Comparison of ENCODE assay signal across 15 cellular contexts in genomic region chr13:106417467-106418110, GRCh38.
A peak's percentile ranks its signal among the peaks of the same experiment; 100 is the strongest.
DNase-seq lines count a peak whose midpoint lies in the region; ATAC-seq lines count a peak whose summit lies in the region.
"Had no signal": no experiment of that assay in that cellular context is flagged by ENCODE, and none has a peak within 500 bp of the region (broad histone marks: within the 10 kb centered on the region; RNA-seq: fewer than 3 reads in every experiment).

No MANE protein-coding gene starts in this region.

- no peak for ATAC-seq in activated naive CD8-positive, alpha-beta T cell treated with anti-CD3 and anti-CD28 coated beads, Interleukin-2, amount 50 U/mL, for 24 hours
- ATAC-seq in left colon, result peak; percentile 77
- no peak for ATAC-seq in stimulated activated naive B cell treated with anti-CD40 and anti-IgM and Interleukin-4, amounts not matched to agents 10 μg/mL and 1 μg/mL and 100 μg/mL, for 72 hours (replicated peaks)
- ATAC-seq: CD8-positive, alpha-beta T cell; stimulated activated naive CD8-positive, alpha-beta T cell treated with anti-CD3 and anti-CD28 coated beads, Interleukin-15, amount 100 ng/mL, for 72 hours; upper lobe of right lung had no signal

- H3K27ac Mint-ChIP-seq in activated naive CD8-positive, alpha-beta T cell treated with anti-CD3 and anti-CD28 coated beads for 36 hours, result no peak overlapping the region
- no peak overlapping the region for H3K27ac Mint-ChIP-seq in activated naive CD8-positive, alpha-beta T cell treated with anti-CD3 and anti-CD28 coated beads, Interleukin-2, amount 50 U/mL, for 24 hours
- no peak overlapping the region for H3K27ac Mint-ChIP-seq in stimulated activated naive B cell treated with anti-CD40 and anti-IgM and Interleukin-4, amounts not matched to agents 10 μg/mL and 1 μg/mL and 100 μg/mL, for 72 hours
- H3K27ac Mint-ChIP-seq in activated CD4-positive, alpha-beta T cell treated with anti-CD3 and anti-CD28 coated beads, Interleukin-2, amount 10 ng/mL, durations not matched to agents 7 days and 5 days, result no peak overlapping the region
- H3K27ac Mint-ChIP-seq: activated naive CD4-positive, alpha-beta T cell treated with anti-CD3 and anti-CD28 coated beads for 36 hours; CD8-positive, alpha-beta T cell; stimulated activated naive CD8-positive, alpha-beta T cell treated with anti-CD3 and anti-CD28 coated beads, Interleukin-15, amount 100 ng/mL, for 72 hours had no signal

- H3K4me3 Mint-ChIP-seq in activated naive CD8-positive, alpha-beta T cell treated with anti-CD3 and anti-CD28 coated beads for 36 hours, result peak overlapping the region; percentile 15
- H3K4me3 Mint-ChIP-seq in activated naive CD8-positive, alpha-beta T cell treated with anti-CD3 and anti-CD28 coated beads, Interleukin-2, amount 50 U/mL, for 24 hours, result no peak overlapping the region
- peak overlapping the region; percentile 17 to 28 for H3K4me3 Mint-ChIP-seq in stimulated activated naive B cell treated with anti-CD40 and anti-IgM and Interleukin-4, amounts not matched to agents 10 μg/mL and 1 μg/mL and 100 μg/mL, for 72 hours
- H3K4me3 Mint-ChIP-seq in activated CD4-positive, alpha-beta T cell treated with anti-CD3 and anti-CD28 coated beads, Interleukin-2, amount 10 ng/mL, durations not matched to agents 7 days and 5 days, result no peak overlapping the region
- H3K4me3 Mint-ChIP-seq: activated naive CD4-positive, alpha-beta T cell treated with anti-CD3 and anti-CD28 coated beads for 36 hours; CD8-positive, alpha-beta T cell had no signal

- CTCF ChIA-PET in activated CD4-positive, alpha-beta T cell treated with anti-CD3 and anti-CD28 coated beads, Interleukin-2, amount 10 ng/mL, durations not matched to agents 7 days and 5 days (lab: Charles Lee), result no interaction called here

- intact Hi-C loops in left colon (cut with DNase I, micrococcal nuclease), result no loop called here

- no peaks in the 10 kb centered on the region for H3K9me3 Mint-ChIP-seq in activated naive CD8-positive, alpha-beta T cell treated with anti-CD3 and anti-CD28 coated beads for 36 hours
- no peaks in the 10 kb centered on the region for H3K9me3 Mint-ChIP-seq in activated naive CD8-positive, alpha-beta T cell treated with anti-CD3 and anti-CD28 coated beads, Interleukin-2, amount 50 U/mL, for 24 hours
- H3K9me3 Mint-ChIP-seq in stimulated activated naive B cell treated with anti-CD40 and anti-IgM and Interleukin-4, amounts not matched to agents 10 μg/mL and 1 μg/mL and 100 μg/mL, for 72 hours, result peaks cover 2 to 3% of the 10 kb centered on the region in 2 donors
- H3K9me3 Mint-ChIP-seq in activated CD4-positive, alpha-beta T cell treated with anti-CD3 and anti-CD28 coated beads, Interleukin-2, amount 10 ng/mL, durations not matched to agents 7 days and 5 days, result no peaks in the 10 kb centered on the region
- H3K9me3 Mint-ChIP-seq: activated naive CD4-positive, alpha-beta T cell treated with anti-CD3 and anti-CD28 coated beads for 36 hours; CD8-positive, alpha-beta T cell; stimulated activated naive CD8-positive, alpha-beta T cell treated with anti-CD3 and anti-CD28 coated beads, Interleukin-15, amount 100 ng/mL, for 72 hours had no signal

- no peaks in the 10 kb centered on the region for H3K36me3 Mint-ChIP-seq in activated naive CD8-positive, alpha-beta T cell treated with anti-CD3 and anti-CD28 coated beads for 36 hours
- H3K36me3 Mint-ChIP-seq in activated naive CD8-positive, alpha-beta T cell treated with anti-CD3 and anti-CD28 coated beads, Interleukin-2, amount 50 U/mL, for 24 hours (ENCODE audit: low read depth), result no peaks in the 10 kb centered on the region
- no peaks in the 10 kb centered on the region for H3K36me3 Mint-ChIP-seq in stimulated activated naive B cell treated with anti-CD40 and anti-IgM and Interleukin-4, amounts not matched to agents 10 μg/mL and 1 μg/mL and 100 μg/mL, for 72 hours
- H3K36me3 Mint-ChIP-seq in activated CD4-positive, alpha-beta T cell treated with anti-CD3 and anti-CD28 coated beads, Interleukin-2, amount 10 ng/mL, durations not matched to agents 7 days and 5 days (ENCODE audit: low read depth), result no peaks in the 10 kb centered on the region
- H3K36me3 Mint-ChIP-seq: CD8-positive, alpha-beta T cell had no signal

- peaks cover 34% of the 10 kb centered on the region for H3K27me3 Mint-ChIP-seq in activated naive CD8-positive, alpha-beta T cell treated with anti-CD3 and anti-CD28 coated beads for 36 hours
- peaks cover 19% of the 10 kb centered on the region for H3K27me3 Mint-ChIP-seq in activated naive CD8-positive, alpha-beta T cell treated with anti-CD3 and anti-CD28 coated beads, Interleukin-2, amount 50 U/mL, for 24 hours
- peaks cover 9 to 13% of the 10 kb centered on the region in 2 donors for H3K27me3 Mint-ChIP-seq in stimulated activated naive B cell treated with anti-CD40 and anti-IgM and Interleukin-4, amounts not matched to agents 10 μg/mL and 1 μg/mL and 100 μg/mL, for 72 hours
- peaks cover 7% of the 10 kb centered on the region for H3K27me3 Mint-ChIP-seq in activated CD4-positive, alpha-beta T cell treated with anti-CD3 and anti-CD28 coated beads, Interleukin-2, amount 10 ng/mL, durations not matched to agents 7 days and 5 days

- DNase-seq in activated naive CD8-positive, alpha-beta T cell treated with anti-CD3 and anti-CD28 coated beads for 36 hours, result no peak
- DNase-seq in activated naive CD8-positive, alpha-beta T cell treated with anti-CD3 and anti-CD28 coated beads, Interleukin-2, amount 50 U/mL, for 24 hours, result no peak
- DNase-seq in RKO (ENCODE audit: low spot score) (peak; percentile 35), left colon (peak in 1 of 2 donors; percentile 13), COLO829 (ENCODE audit: low spot score) (no peak)
- DNase-seq in stimulated activated naive B cell treated with anti-CD40 and anti-IgM and Interleukin-4, amounts not matched to agents 10 μg/mL and 1 μg/mL and 100 μg/mL, for 72 hours, result no peak
- DNase-seq in activated CD4-positive, alpha-beta T cell treated with anti-CD3 and anti-CD28 coated beads, Interleukin-2, amount 10 ng/mL, durations not matched to agents 7 days and 5 days, result no peak
- DNase-seq in activated naive CD4-positive, alpha-beta T cell treated with anti-CD3 and anti-CD28 coated beads, Interleukin-2, amount 50 U/mL, for 16 hours, result no peak
- DNase-seq: activated CD4-positive, alpha-beta T cell treated with anti-CD3 and anti-CD28 coated beads for 48 hours; activated naive CD4-positive, alpha-beta T cell treated with anti-CD3 and anti-CD28 coated beads for 36 hours; activated T-cell treated with anti-CD3 and anti-CD28 coated beads for 4 hours; CD8-positive, alpha-beta T cell; foreskin keratinocyte; stimulated activated naive CD8-positive, alpha-beta T cell treated with anti-CD3 and anti-CD28 coated beads, Interleukin-15, amount 100 ng/mL, for 72 hours; upper lobe of right lung had no signal

- POLR2A ChIA-PET in activated CD4-positive, alpha-beta T cell treated with anti-CD3 and anti-CD28 coated beads, Interleukin-2, amount 10 ng/mL, durations not matched to agents 7 days and 5 days (lab: Charles Lee), result no interaction called here

- peaks cover 6% of the 10 kb centered on the region for H3K4me1 Mint-ChIP-seq in activated naive CD8-positive, alpha-beta T cell treated with anti-CD3 and anti-CD28 coated beads for 36 hours
- H3K4me1 Mint-ChIP-seq in activated naive CD8-positive, alpha-beta T cell treated with anti-CD3 and anti-CD28 coated beads, Interleukin-2, amount 50 U/mL, for 24 hours, result peaks cover 3% of the 10 kb centered on the region
- peaks cover 4 to 9% of the 10 kb centered on the region in 2 donors for H3K4me1 Mint-ChIP-seq in stimulated activated naive B cell treated with anti-CD40 and anti-IgM and Interleukin-4, amounts not matched to agents 10 μg/mL and 1 μg/mL and 100 μg/mL, for 72 hours
- no peaks in the 10 kb centered on the region for H3K4me1 Mint-ChIP-seq in activated CD4-positive, alpha-beta T cell treated with anti-CD3 and anti-CD28 coated beads, Interleukin-2, amount 10 ng/mL, durations not matched to agents 7 days and 5 days
- H3K4me1 Mint-ChIP-seq: stimulated activated naive CD8-positive, alpha-beta T cell treated with anti-CD3 and anti-CD28 coated beads, Interleukin-15, amount 100 ng/mL, for 72 hours had no signal

Comparison
In these comparisons a context has a peak if more than half of its experiments do, and no peak if none do; other contexts are left out.
1. H3K4me3 Mint-ChIP-seq: peak in activated naive CD8-positive, alpha-beta T cell treated with anti-CD3 and anti-CD28 coated beads for 36 hours (single experiment) and stimulated activated naive B cell treated with anti-CD40 and anti-IgM and Interleukin-4, amounts not matched to agents 10 μg/mL and 1 μg/mL and 100 μg/mL, for 72 hours (2 of 2); none in activated naive CD8-positive, alpha-beta T cell treated with anti-CD3 and anti-CD28 coated beads, Interleukin-2, amount 50 U/mL, for 24 hours (single experiment) and activated CD4-positive, alpha-beta T cell treated with anti-CD3 and anti-CD28 coated beads, Interleukin-2, amount 10 ng/mL, durations not matched to agents 7 days and 5 days (single experiment).